In genomic region chr19:8390617-8390981, GRCh38 we compare ENCODE assay signal across 8 cellular contexts. TPM values are rescaled to one million over a fixed set of nuclear protein-coding genes. Genes with fewer than 3 reads are reported as not detected.
A peak's percentile ranks its signal among the peaks of the same experiment; 100 is the strongest.
DNase-seq lines count a peak whose midpoint lies in the region; ATAC-seq, FAIRE-seq and TF ChIP-seq lines count a peak whose summit lies in the region.

No MANE protein-coding gene starts in this region.

- FAIRE-seq in small intestine (lab: Jason Lieb, UNC), result no peak

- H2AFZ ChIP-seq in mammary epithelial cell (ENCODE audit: low read depth, low read length), result peak overlapping the region; percentile 89

- no peak for TF ChIP-seq CTCF in A673 (conservative IDR thresholded peaks at IDR 0.05; ENCODE audit: low read depth, low read length)
- TF ChIP-seq CTCF in WTC11 (IDR thresholded peaks at IDR 0.05), result no peak
- TF ChIP-seq CTCF in mammary epithelial cell (conservative IDR thresholded peaks at IDR 0.05 in 1 of 2, IDR thresholded peaks at IDR 0.05 in 1 of 2; ENCODE audit: extremely low read depth in 1 of 2, insufficient read depth in 1 of 2, low read depth in 1 of 2, low read length in 2 of 2), result no peak

- POLR2A ChIA-PET in A673 (lab: Charles Lee; ENCODE audit: low non-redundant PET), result interaction anchor here (0.6 kb wide), 1 partner anchor 521 kb away, joined by 3 read pairs; no protein-coding TSS in a partner anchor
- POLR2A ChIA-PET in WTC11 (lab: Charles Lee), result interaction anchor here (0.7 to 2.2 kb wide), 8 partner anchors 24 to 135 kb away, joined by 3 to 12 read pairs (median 4); partner anchors contain the start of genes ANGPTL4 and ZNF414

- H3K36me3 ChIP-seq in A673 (ENCODE audit: insufficient read depth, low read length, poor library complexity, severe bottlenecking) (no peaks in the 10 kb centered on the region), mammary epithelial cell (ENCODE audit: insufficient read depth, low read length) (no peaks in the 10 kb centered on the region), small intestine (ENCODE audit: control insufficient read depth in 2 of 2, insufficient read depth in 2 of 2, low read length in 2 of 2) (no peaks in the 10 kb centered on the region)

- H3K4me3 ChIP-seq in A673 (ENCODE audit: low read depth, low read length, poor library complexity, severe bottlenecking) (peak overlapping the region; percentile 91), mammary epithelial cell (replicated peaks in 1 of 3; ENCODE audit: insufficient read depth in 1 of 3, low read depth in 2 of 3, low read length in 3 of 3) (peak overlapping the region; percentile 56 to 87 (median 80)), small intestine (ENCODE audit: low read depth in 1 of 2, low read length in 2 of 2) (peak overlapping the region; percentile 97 to 100)

- peak overlapping the region; percentile 86 for H3K27ac Mint-ChIP-seq in WTC11

- no peaks in the 10 kb centered on the region for H3K27me3 Mint-ChIP-seq in WTC11 (ENCODE audit: low read depth)

- peaks cover 20% of the 10 kb centered on the region for H3K9me3 Mint-ChIP-seq in WTC11

- H3K27ac ChIP-seq in A673 (ENCODE audit: low read depth, low read length, poor library complexity, severe bottlenecking) (peak overlapping the region; percentile 100), mammary epithelial cell (ENCODE audit: insufficient read depth, low read depth, low read length) (peak overlapping the region; percentile 93), small intestine (ENCODE audit: low read depth in 1 of 2, low read length in 1 of 2) (peak overlapping the region; percentile 100)

- H3K36me3 Mint-ChIP-seq in WTC11, result peaks cover 20% of the 10 kb centered on the region

- DNase-seq in A673 (ENCODE audit: low spot score), result peak; percentile 94
- peak; percentile 80 for DNase-seq in NCI-H2171 treated with DMSO at 0.1 percent for 48 hours (lab: John Stamatoyannopoulos, UW)
- peak; percentile 98 for DNase-seq in WTC11 (ENCODE audit: low spot score)
- peak; percentile 84 for DNase-seq in mammary epithelial cell
- peak; percentile 93 for DNase-seq in iPS-NIHi7 (ENCODE audit: extremely low spot score)
- DNase-seq in small intestine, result peak; percentile 92

- CTCF ChIA-PET in A673 (lab: Charles Lee), result interaction anchor here (0.6 to 1.3 kb wide), 7 partner anchors 23 to 995 kb away, joined by 3 to 9 read pairs (median 5); partner anchors contain the start of gene MARCHF2
- CTCF ChIA-PET in WTC11 (lab: Charles Lee), result interaction anchor here (0.6 to 4.2 kb wide), 17 partner anchors 20 to 536 kb away, joined by 3 to 47 read pairs (median 5); partner anchors contain the start of genes MARCHF2, SNAPC2 and ZNF414
- CTCF ChIA-PET in mammary epithelial cell (lab: Charles Lee; ENCODE audit: low non-redundant PET), result no interaction called here

- no peaks in the 10 kb centered on the region for H3K27me3 ChIP-seq in A673 (replicated peaks; ENCODE audit: insufficient read depth, low read depth, low read length, poor library complexity)
- H3K27me3 ChIP-seq in mammary epithelial cell (ENCODE audit: insufficient read depth, low read length), result no peaks in the 10 kb centered on the region
- no peaks in the 10 kb centered on the region for H3K27me3 ChIP-seq in small intestine (ENCODE audit: control insufficient read depth in 2 of 2, insufficient read depth in 2 of 2, low read length in 2 of 2)

- intact Hi-C loops in A673 (cut with micrococcal nuclease; ENCODE audit: unreplicated experiment), result no loop called here
- intact Hi-C loops in mammary epithelial cell (cut with micrococcal nuclease), result loop anchor here (1.0 kb wide), 2 partner anchors 23 to 28 kb away; no protein-coding TSS in a partner anchor

- in situ Hi-C loops in mammary epithelial cell (cut with MboI; ENCODE audit: low sequenced_read_pairs in 2 of 2), result no loop called here

- H3K4me1 ChIP-seq in A673 (ENCODE audit: insufficient read depth, low read length, poor library complexity, severe bottlenecking), result peaks cover 5% of the 10 kb centered on the region
- H3K4me1 ChIP-seq in mammary epithelial cell (ENCODE audit: insufficient read depth, low read length), result peaks cover 28% of the 10 kb centered on the region
- H3K4me1 ChIP-seq in small intestine (ENCODE audit: control insufficient read depth in 2 of 2, insufficient read depth in 1 of 2, low read depth in 1 of 2, low read length in 1 of 2), result peaks cover 6 to 9% of the 10 kb centered on the region in 2 donors

- H3K9me3 ChIP-seq in A673 (ENCODE audit: low read depth, low read length, poor library complexity, severe bottlenecking), result no peaks in the 10 kb centered on the region
- no peaks in the 10 kb centered on the region for H3K9me3 ChIP-seq in mammary epithelial cell (replicated peaks; ENCODE audit: insufficient read depth, low read length)
- H3K9me3 ChIP-seq in small intestine (ENCODE audit: control insufficient read depth, low read depth), result no peaks in the 10 kb centered on the region

- peak overlapping the region; percentile 53 for H3K4me3 Mint-ChIP-seq in WTC11

- H4K20me1 ChIP-seq in mammary epithelial cell (ENCODE audit: insufficient read depth, low read length), result no peaks in the 10 kb centered on the region

- peaks cover 11% of the 10 kb centered on the region for H3K4me1 Mint-ChIP-seq in WTC11

- peak overlapping the region; percentile 76 for H3K4me2 ChIP-seq in mammary epithelial cell (ENCODE audit: insufficient read depth, low read depth, low read length)

- no TSS peak for BruUV-seq in A673 (replicated peaks; lab: Mats Ljungman, UMichigan)
- BruUV-seq in mammary epithelial cell (replicated peaks; lab: Mats Ljungman, UMichigan), result no TSS peak

- peak overlapping the region; percentile 92 for H3K9ac ChIP-seq in mammary epithelial cell (ENCODE audit: insufficient read depth, low read length)

- ATAC-seq in GM18858 (IDR thresholded peaks at IDR 0.05; ENCODE audit: unreplicated experiment), result peak; percentile 3
- peak; percentile 33 for ATAC-seq in HG03097 (IDR thresholded peaks at IDR 0.05; ENCODE audit: low FRiP score, unreplicated experiment)
- ATAC-seq in WTC11, result peak; percentile 70

- WGBS in mammary epithelial cell (ENCODE audit: low coverage, missing lambda C conversion rate), result no CpG with 5 or more reads among the region's 28 CpGs
- WGBS in small intestine, 3 donors, result 0 to 2% (median 1%) methylated on average over 20 to 28 of the region's 28 CpGs

- H3K79me2 ChIP-seq in mammary epithelial cell (ENCODE audit: insufficient read depth, low read length), result peaks cover 45% of the 10 kb centered on the region

- dilution Hi-C loops in mammary epithelial cell (cut with HindIII; ENCODE audit: low sequenced_read_pairs), result loop anchor here (5.0 kb wide), 1 partner anchor 97 kb away; no protein-coding TSS in a partner anchor

TF ChIP-seq in WTC11, 78 proteins besides CTCF, POLR2A, EP300 and RAD21:
- no peak for TF ChIP-seq ZNF138 (CRISPR knock-in tag; conservative IDR thresholded peaks at IDR 0.05)
- 0 out of 2 replicates have a peak, but pooled peaks have one; percentile 53 for TF ChIP-seq HMGXB4 (CRISPR knock-in tag; IDR thresholded peaks at IDR 0.05)

RNA-seq across cellular contexts. Expression of gene RAB11B, which starts 0.4 kb away (rescaled TPM):
- total RNA-seq in A673 (2021), result 88.7 and 91.4 TPM in 2 replicates
- 108 to 127 TPM (median 120 TPM) in 3 replicates for total RNA-seq in WTC11 (2021)
- total RNA-seq in mammary epithelial cell, result 10 to 100 TPM; 24.0 to 88.3 TPM
- polyA plus RNA-seq in mammary epithelial cell, result 47.7 TPM
- 14.4 TPM for polyA minus RNA-seq in mammary epithelial cell
- polyA plus RNA-seq in small intestine, result 10 to 100 TPM; 55.7 to 86.8 (median 57.6) TPM

RNA-seq across cellular contexts. Expression of gene MARCHF2, which starts 22.5 kb away (rescaled TPM):
- total RNA-seq in A673 (2021) (8.8 and 11.8 TPM in 2 replicates), WTC11 (2021) (20.2 to 30.4 TPM (median 27.5 TPM) in 3 replicates), mammary epithelial cell (10 to 100 TPM; 21.9 to 48.3 TPM)
- polyA plus RNA-seq in mammary epithelial cell (22.4 TPM), small intestine (10 to 100 TPM; 20.9 to 30.0 (median 28.0) TPM)
- 33.3 TPM for polyA minus RNA-seq in mammary epithelial cell

RNA-seq across cellular contexts. Expression of gene ANGPTL4, which starts 26.6 kb away (rescaled TPM):
- total RNA-seq in A673 (2021), result 1.1 and 1.7 TPM in 2 replicates
- 1.0 to 2.7 TPM (median 2.2 TPM) in 3 replicates for total RNA-seq in WTC11 (2021)
- 100 to 1,000 TPM in 1 of 2 donors, 10 to 100 TPM in 1; 75.8 to 294 TPM for total RNA-seq in mammary epithelial cell
- 551 TPM for polyA plus RNA-seq in mammary epithelial cell
- polyA minus RNA-seq in mammary epithelial cell, result 208 TPM
- 10 to 100 TPM in 2 of 3 donors, 1 to 10 TPM in 1; 7.3 to 24.8 (median 10.0) TPM for polyA plus RNA-seq in small intestine

RNA-seq across cellular contexts. Expression of gene KANK3, which starts 47.5 kb away (rescaled TPM):
- total RNA-seq in A673 (2021), result 0.73 and 1.1 TPM in 2 replicates
- total RNA-seq in WTC11 (2021), result 7.8 to 8.0 TPM (median 8.0 TPM) in 3 replicates
- 1 to 10 TPM in 1 of 2 donors, under 1 TPM in 1; 0.33 to 5.3 TPM for total RNA-seq in mammary epithelial cell
- polyA plus RNA-seq in mammary epithelial cell, result 1.9 TPM
- 3.5 TPM for polyA minus RNA-seq in mammary epithelial cell
- 10 to 100 TPM in 1 of 3 donors, 1 to 10 TPM in 2; 1.3 to 13.0 (median 4.6) TPM for polyA plus RNA-seq in small intestine

RNA-seq across cellular contexts. Expression of gene HNRNPM, which starts 54.2 kb away (rescaled TPM):
- total RNA-seq in A673 (2021), result 413 and 436 TPM in 2 replicates
- 309 to 416 TPM (median 343 TPM) in 3 replicates for total RNA-seq in WTC11 (2021)
- 100 to 1,000 TPM in 1 of 2 donors, 10 to 100 TPM in 1; 29.2 to 164 TPM for total RNA-seq in mammary epithelial cell
- polyA plus RNA-seq in mammary epithelial cell, result 116 TPM
- polyA minus RNA-seq in mammary epithelial cell, result 100.0 TPM
- 100 to 1,000 TPM in 1 of 3 donors, 10 to 100 TPM in 2; 98.6 to 225 (median 99.4) TPM for polyA plus RNA-seq in small intestine

Comparison
In these comparisons a context has a peak if more than half of its experiments do, and no peak if none do; other contexts are left out.
1. Peak in every context shown above with its lines: DNase-seq, ATAC-seq, H3K4me3 ChIP-seq and H3K27ac ChIP-seq.
2. ATAC-seq: peak in every context shown above with its lines; median percentile 70 in WTC11; 33 in HG03097; 3 in GM18858.
3. RNA of gene ANGPTL4, which starts 26.6 kb away (total RNA-seq): 75.8 to 294 TPM in mammary epithelial cell; 1.1 to 1.7 TPM in A673 and 1.0 to 2.7 TPM in WTC11; every median in the first group is over 10 times any median in the second.